In genomic region chr13:46609726-46610125, GRCh38 we compare ENCODE assay signal across 1 cellular context.
TF ChIP-seq lines count a peak whose summit lies in the region.

No MANE protein-coding gene starts in this region.

TF ChIP-seq in WTC11, 78 proteins besides CTCF, POLR2A, EP300 and RAD21 (continued from another document):
- no peak for TF ChIP-seq ARID4B (CRISPR knock-in tag; IDR thresholded peaks at IDR 0.05; ENCODE audit: borderline replicate concordance)
- TF ChIP-seq ZNF512 (CRISPR knock-in tag; IDR thresholded peaks at IDR 0.05; ENCODE audit: borderline replicate concordance), result no peak
- TF ChIP-seq ATF3 (CRISPR knock-in tag; conservative IDR thresholded peaks at IDR 0.05), result no peak
- TF ChIP-seq PRDM15 (CRISPR knock-in tag; IDR thresholded peaks at IDR 0.05), result no peak
- no peak for TF ChIP-seq ERG (CRISPR knock-in tag; IDR thresholded peaks at IDR 0.05)
- no peak for TF ChIP-seq SMAD4 (CRISPR knock-in tag; IDR thresholded peaks at IDR 0.05)
- no peak for TF ChIP-seq HMGA2 (CRISPR knock-in tag; IDR thresholded peaks at IDR 0.05)
- TF ChIP-seq ETV6 (CRISPR knock-in tag; IDR thresholded peaks at IDR 0.05), result no peak
- TF ChIP-seq GABPB1 (CRISPR knock-in tag; IDR thresholded peaks at IDR 0.05), result no peak
- no peak for TF ChIP-seq ZNF671 (CRISPR knock-in tag; IDR thresholded peaks at IDR 0.05)
- TF ChIP-seq E2F1 (CRISPR knock-in tag; IDR thresholded peaks at IDR 0.05), result no peak
- TF ChIP-seq CBFB (CRISPR knock-in tag; IDR thresholded peaks at IDR 0.05; ENCODE audit: low read depth), result no peak
TF ChIP-seq in WTC11: peak in this region for 0.
